1 cellular context compared by ENCODE assay signal in the genomic region with DNA sequence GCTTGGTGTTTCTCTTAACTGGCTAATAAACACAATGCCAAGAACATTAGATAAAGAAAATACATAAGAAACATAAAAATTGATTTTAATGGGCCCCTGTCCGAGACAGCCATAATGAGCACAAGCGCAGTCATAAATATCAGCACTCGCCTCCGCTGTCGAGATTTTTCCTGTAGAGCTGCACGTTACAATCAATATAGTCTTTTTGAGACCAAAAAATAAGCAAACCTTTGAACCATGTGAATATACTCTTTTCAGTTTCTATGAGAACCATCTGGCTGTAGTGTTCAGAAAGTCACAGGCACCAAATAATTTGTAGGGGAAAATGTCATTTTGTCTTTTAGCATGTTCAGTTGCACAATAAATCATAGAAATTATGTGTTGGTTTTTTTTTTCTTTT.
TF ChIP-seq lines count a peak whose summit lies in the region.

No MANE protein-coding gene starts in this region.

TF ChIP-seq in HepG2, 621 proteins besides CTCF, POLR2A, EP300 and RAD21 (continued from another document):
- TF ChIP-seq ZNF251 (CRISPR knock-in tag; IDR thresholded peaks at IDR 0.05) (no peak), ZNF841 (CRISPR knock-in tag; IDR thresholded peaks at IDR 0.05; ENCODE audit: borderline replicate concordance) (no peak), ZNF746 (CRISPR knock-in tag; IDR thresholded peaks at IDR 0.05) (no peak), ZFP90 (CRISPR knock-in tag; IDR thresholded peaks at IDR 0.05; ENCODE audit: borderline replicate concordance) (no peak), RFX3 (CRISPR knock-in tag; IDR thresholded peaks at IDR 0.05) (no peak)
- TF ChIP-seq, protein P1, sequence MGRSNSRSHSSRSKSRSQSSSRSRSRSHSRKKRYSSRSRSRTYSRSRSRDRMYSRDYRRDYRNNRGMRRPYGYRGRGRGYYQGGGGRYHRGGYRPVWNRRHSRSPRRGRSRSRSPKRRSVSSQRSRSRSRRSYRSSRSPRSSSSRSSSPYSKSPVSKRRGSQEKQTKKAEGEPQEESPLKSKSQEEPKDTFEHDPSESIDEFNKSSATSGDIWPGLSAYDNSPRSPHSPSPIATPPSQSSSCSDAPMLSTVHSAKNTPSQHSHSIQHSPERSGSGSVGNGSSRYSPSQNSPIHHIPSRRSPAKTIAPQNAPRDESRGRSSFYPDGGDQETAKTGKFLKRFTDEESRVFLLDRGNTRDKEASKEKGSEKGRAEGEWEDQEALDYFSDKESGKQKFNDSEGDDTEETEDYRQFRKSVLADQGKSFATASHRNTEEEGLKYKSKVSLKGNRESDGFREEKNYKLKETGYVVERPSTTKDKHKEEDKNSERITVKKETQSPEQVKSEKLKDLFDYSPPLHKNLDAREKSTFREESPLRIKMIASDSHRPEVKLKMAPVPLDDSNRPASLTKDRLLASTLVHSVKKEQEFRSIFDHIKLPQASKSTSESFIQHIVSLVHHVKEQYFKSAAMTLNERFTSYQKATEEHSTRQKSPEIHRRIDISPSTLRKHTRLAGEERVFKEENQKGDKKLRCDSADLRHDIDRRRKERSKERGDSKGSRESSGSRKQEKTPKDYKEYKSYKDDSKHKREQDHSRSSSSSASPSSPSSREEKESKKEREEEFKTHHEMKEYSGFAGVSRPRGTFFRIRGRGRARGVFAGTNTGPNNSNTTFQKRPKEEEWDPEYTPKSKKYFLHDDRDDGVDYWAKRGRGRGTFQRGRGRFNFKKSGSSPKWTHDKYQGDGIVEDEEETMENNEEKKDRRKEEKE (IDR thresholded peaks at IDR 0.05) = no peak
